In genomic region chr2:125584732-125585131, GRCh38 we compare ENCODE assay signal across 33 cellular contexts.
"Had no signal": no experiment of that assay in that cellular context is flagged by ENCODE, and none has a peak within 500 bp of the region (broad histone marks: within the 10 kb centered on the region; RNA-seq: fewer than 3 reads in every experiment).

No MANE protein-coding gene starts in this region.

- H3K4me1 ChIP-seq: adrenal gland, ascending aorta, breast epithelium had no signal

- H3K27ac ChIP-seq: adrenal gland, ascending aorta, body of pancreas, brain microvascular endothelial cell, breast epithelium, cardiac muscle cell had no signal

- H3K36me3 ChIP-seq: adrenal gland, ascending aorta, brain microvascular endothelial cell, breast epithelium, cardiac muscle cell had no signal

- H3K4me3 ChIP-seq: adrenal gland, ascending aorta, body of pancreas, breast epithelium, cardiac muscle cell had no signal

- H3K9me3 ChIP-seq: adrenal gland, ascending aorta, body of pancreas, breast epithelium had no signal

- H3K27me3 ChIP-seq: adrenal gland, ascending aorta, body of pancreas, brain microvascular endothelial cell, breast epithelium, cardiac muscle cell had no signal

- ATAC-seq: activated naive CD4-positive, alpha-beta T cell treated with anti-CD3 and anti-CD28 coated beads, Interleukin-2, amount 50 U/mL, for 72 hours; activated naive CD8-positive, alpha-beta T cell treated with anti-CD3 and anti-CD28 coated beads, Interleukin-2, amount 50 U/mL, for 24 hours; activated T-cell treated with anti-CD3 and anti-CD28 coated beads, Interleukin-2, amount 50 U/mL, for 4 hours; activated T-cell treated with anti-CD3 and anti-CD28 coated beads, Interleukin-2, amount 50 U/mL, for 72 hours; activated T-helper 17 cell treated with anti-CD3 and anti-CD28 coated beads, Interleukin-2, amount 50 U/mL, for 72 hours; body of pancreas had no signal

- FAIRE-seq: astrocyte, bronchial epithelial cell had no signal

- DNase-seq: activated effector memory CD4-positive, alpha-beta T cell treated with anti-CD3 and anti-CD28 coated beads, Interleukin-2, amount 50 U/mL, for 16 hours; activated effector memory CD4-positive, alpha-beta T cell treated with Interleukin-2 at 50 U/mL for 16 hours; activated gamma-delta T cell; activated gamma-delta T cell treated with Interleukin-2 at 50 U/mL for 16 hours; activated naive CD4-positive, alpha-beta T cell; activated naive CD4-positive, alpha-beta T cell treated with anti-CD3 and anti-CD28 coated beads for 36 hours; activated naive CD4-positive, alpha-beta T cell treated with anti-CD3 and anti-CD28 coated beads, Interleukin-2, amount 10 ng/mL, durations not matched to agents 7 days and 5 days; activated naive CD4-positive, alpha-beta T cell treated with anti-CD3 and anti-CD28 coated beads, Interleukin-2, amount 50 U/mL, for 16 hours; activated naive CD4-positive, alpha-beta T cell treated with Interleukin-2 at 50 U/mL for 16 hours; activated naive CD8-positive, alpha-beta T cell treated with anti-CD3 and anti-CD28 coated beads for 36 hours; activated naive CD8-positive, alpha-beta T cell treated with anti-CD3 and anti-CD28 coated beads, Interleukin-2, amount 10 ng/mL, durations not matched to agents 7 days and 5 days; activated naive CD8-positive, alpha-beta T cell treated with anti-CD3 and anti-CD28 coated beads, Interleukin-2, amount 50 U/mL, for 24 hours; activated T-cell treated with anti-CD3 and anti-CD28 coated beads, Interleukin-2, amount 50 U/mL, for 24 hours; activated T-cell treated with anti-CD3 and anti-CD28 coated beads, Interleukin-2, amount 50 U/mL, for 4 hours; activated T-cell treated with anti-CD3 and anti-CD28 coated beads, Interleukin-2, amount 50 U/mL, for 48 hours; activated T-cell treated with anti-CD3 and anti-CD28 coated beads, Interleukin-2, amount 50 U/mL, for 72 hours; adrenal gland; amniotic stem cell; amygdala; anterior cingulate cortex; aorta; body of pancreas; brain microvascular endothelial cell; caudate nucleus; central memory CD4-positive, alpha-beta T cell; cerebellar nuclear complex had no signal
